18 cellular contexts compared by ENCODE assay signal in the genomic region with DNA sequence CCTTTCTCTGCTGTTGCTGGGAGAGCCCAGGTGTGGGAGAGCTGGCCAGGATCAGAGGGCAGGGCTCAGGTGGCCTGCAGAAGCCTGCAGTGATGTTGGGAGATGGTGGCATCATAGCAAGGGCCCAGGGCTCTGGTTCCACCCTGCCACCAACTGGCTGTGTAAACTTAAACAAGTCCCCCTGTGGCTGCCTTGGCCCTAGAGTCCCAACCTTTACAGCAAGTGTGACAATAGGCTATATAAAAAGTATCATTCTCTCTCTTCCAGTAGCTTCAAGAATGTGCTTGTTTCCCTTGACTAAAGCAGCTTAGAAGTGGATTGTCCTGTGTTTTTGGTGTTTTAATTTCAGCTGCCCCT.
DNase-seq lines count a peak whose midpoint lies in the region; ATAC-seq and TF ChIP-seq lines count a peak whose summit lies in the region.
"Had no signal": no experiment of that assay in that cellular context is flagged by ENCODE, and none has a peak within 500 bp of the region (broad histone marks: within the 10 kb centered on the region; RNA-seq: fewer than 3 reads in every experiment).

No MANE protein-coding gene starts in this region.

- H3K27ac Mint-ChIP-seq in activated T-cell treated with anti-CD3 and anti-CD28 coated beads, Interleukin-2, amount 50 U/mL, for 24 hours: peak overlapping the region; percentile 76
- H3K27ac Mint-ChIP-seq in activated T-helper 1 cell treated with anti-CD3 and anti-CD28 coated beads, Interleukin-12 subunit alpha, Interleukin-12 subunit beta, Interleukin-2, Interleukin-4 antibody, amounts not matched to agents 30 ng/mL and 10 ng/mL and 1 ng/mL, durations not matched to agents 14 hours and 24 hours and 36 hours: peak overlapping the region; percentile 18
- H3K27ac Mint-ChIP-seq: CD8-positive, alpha-beta T cell had no signal

- TF ChIP-seq CTCF in osteoblast (IDR thresholded peaks at IDR 0.05; ENCODE audit: extremely low read depth, low read depth, low read length): no peak
- no peak for TF ChIP-seq CTCF in upper lobe of left lung (IDR thresholded peaks at IDR 0.05)

- intact Hi-C loops in activated T-helper 1 cell treated with anti-CD3 and anti-CD28 coated beads, Interleukin-12 subunit alpha, Interleukin-12 subunit beta, Interleukin-2, Interleukin-4 antibody, amounts not matched to agents 30 ng/mL and 10 ng/mL and 1 ng/mL, durations not matched to agents 14 hours and 24 hours and 36 hours (cut with micrococcal nuclease): loop anchor here (1.0 to 5.0 kb wide), 5 partner anchors 48 to 945 kb away; partner anchors contain the start of genes E2F8, NAV2 and PRMT3

- peaks cover 78% of the 10 kb centered on the region for H3K27me3 Mint-ChIP-seq in activated T-cell treated with anti-CD3 and anti-CD28 coated beads, Interleukin-2, amount 50 U/mL, for 24 hours
- H3K27me3 Mint-ChIP-seq in activated T-helper 1 cell treated with anti-CD3 and anti-CD28 coated beads, Interleukin-12 subunit alpha, Interleukin-12 subunit beta, Interleukin-2, Interleukin-4 antibody, amounts not matched to agents 30 ng/mL and 10 ng/mL and 1 ng/mL, durations not matched to agents 14 hours and 24 hours and 36 hours (ENCODE audit: insufficient read depth): peaks cover 43% of the 10 kb centered on the region

- H3K36me3 Mint-ChIP-seq in activated T-cell treated with anti-CD3 and anti-CD28 coated beads, Interleukin-2, amount 50 U/mL, for 24 hours (ENCODE audit: low read depth): no peaks in the 10 kb centered on the region
- no peaks in the 10 kb centered on the region for H3K36me3 Mint-ChIP-seq in activated T-helper 1 cell treated with anti-CD3 and anti-CD28 coated beads, Interleukin-12 subunit alpha, Interleukin-12 subunit beta, Interleukin-2, Interleukin-4 antibody, amounts not matched to agents 30 ng/mL and 10 ng/mL and 1 ng/mL, durations not matched to agents 14 hours and 24 hours and 36 hours (ENCODE audit: low read depth)
- H3K36me3 Mint-ChIP-seq: CD8-positive, alpha-beta T cell had no signal

- H3K27me3 ChIP-seq in osteoblast (ENCODE audit: insufficient read depth, low read length) (no peaks in the 10 kb centered on the region), upper lobe of left lung (no peaks in the 10 kb centered on the region)
- H3K27me3 ChIP-seq: tibial artery had no signal

- H3K4me3 ChIP-seq in osteoblast (ENCODE audit: insufficient read depth, low read length): no peak overlapping the region
- H3K4me3 ChIP-seq in upper lobe of left lung: no peak overlapping the region
- H3K4me3 ChIP-seq: tibial artery had no signal

- peak overlapping the region; percentile 31 for H3K27ac ChIP-seq in osteoblast (ENCODE audit: low read depth, low read length)
- no peak overlapping the region for H3K27ac ChIP-seq in upper lobe of left lung
- H3K27ac ChIP-seq: neutrophil, tibial artery had no signal

- DNase-seq in activated T-cell treated with anti-CD3 and anti-CD28 coated beads, Interleukin-2, amount 50 U/mL, for 24 hours: no peak
- no peak for DNase-seq in activated T-cell treated with anti-CD3 and anti-CD28 coated beads, Interleukin-2, amount 50 U/mL, for 1 hour
- DNase-seq in activated T-helper 1 cell treated with anti-CD3 and anti-CD28 coated beads, Interleukin-12 subunit alpha, Interleukin-12 subunit beta, Interleukin-2, Interleukin-4 antibody, amounts not matched to agents 30 ng/mL and 10 ng/mL and 1 ng/mL, durations not matched to agents 14 hours and 24 hours and 36 hours (ENCODE audit: low spot score): no peak
- DNase-seq in osteoblast (ENCODE audit: insufficient read length, low spot score, missing footprints) (no peak), upper lobe of left lung (no peak), NCI-H1048 (lab: John Stamatoyannopoulos, UW) (no peak)
- DNase-seq in activated CD4-positive, CD25-positive, alpha-beta regulatory T cell treated with anti-CD3 and anti-CD28 coated beads, Interleukin-2, amount 50 U/mL, for 72 hours: no peak
- DNase-seq: activated CD4-positive, alpha-beta T cell treated with anti-CD3 and anti-CD28 coated beads, Interleukin-2, amount 50 U/mL, for 1 hour; amygdala; CD8-positive, alpha-beta T cell; cortex of kidney; NCI-H1092; NCI-H69; SHP77 had no signal

- H4K20me1 ChIP-seq in osteoblast (ENCODE audit: insufficient read depth, low read length): peaks cover 3% of the 10 kb centered on the region

- no peak for TF ChIP-seq POLR2A in upper lobe of left lung (IDR thresholded peaks at IDR 0.05)

- no peaks in the 10 kb centered on the region for H3K36me3 ChIP-seq in osteoblast (ENCODE audit: insufficient read depth, low read length)
- H3K36me3 ChIP-seq in upper lobe of left lung: no peaks in the 10 kb centered on the region
- H3K36me3 ChIP-seq: neutrophil, tibial artery had no signal

- no peaks in the 10 kb centered on the region for H3K79me2 ChIP-seq in osteoblast (ENCODE audit: insufficient read depth, low read length)

- peaks cover 37% of the 10 kb centered on the region for H3K4me1 ChIP-seq in osteoblast (ENCODE audit: insufficient read depth, low read length)
- H3K4me1 ChIP-seq in upper lobe of left lung: peaks cover 0 to 3% (median 2%) of the 10 kb centered on the region in 4 donors

- peaks cover 18% of the 10 kb centered on the region for H3K4me1 Mint-ChIP-seq in activated T-cell treated with anti-CD3 and anti-CD28 coated beads, Interleukin-2, amount 50 U/mL, for 24 hours (ENCODE audit: low read depth)
- H3K4me1 Mint-ChIP-seq in activated T-helper 1 cell treated with anti-CD3 and anti-CD28 coated beads, Interleukin-12 subunit alpha, Interleukin-12 subunit beta, Interleukin-2, Interleukin-4 antibody, amounts not matched to agents 30 ng/mL and 10 ng/mL and 1 ng/mL, durations not matched to agents 14 hours and 24 hours and 36 hours (ENCODE audit: low read depth): peaks cover 24% of the 10 kb centered on the region

- H2AFZ ChIP-seq in osteoblast (ENCODE audit: low read length): no peak overlapping the region

- H3K9me3 ChIP-seq in osteoblast (ENCODE audit: low read depth, low read length) (no peaks in the 10 kb centered on the region), upper lobe of left lung (no peaks in the 10 kb centered on the region)
- H3K9me3 ChIP-seq: neutrophil, tibial artery had no signal

- TF ChIP-seq EP300 in upper lobe of left lung (IDR thresholded peaks at IDR 0.05): no peak

- H3K9me3 Mint-ChIP-seq in activated T-cell treated with anti-CD3 and anti-CD28 coated beads, Interleukin-2, amount 50 U/mL, for 24 hours: no peaks in the 10 kb centered on the region
- no peaks in the 10 kb centered on the region for H3K9me3 Mint-ChIP-seq in activated T-helper 1 cell treated with anti-CD3 and anti-CD28 coated beads, Interleukin-12 subunit alpha, Interleukin-12 subunit beta, Interleukin-2, Interleukin-4 antibody, amounts not matched to agents 30 ng/mL and 10 ng/mL and 1 ng/mL, durations not matched to agents 14 hours and 24 hours and 36 hours
- H3K9me3 Mint-ChIP-seq: CD8-positive, alpha-beta T cell had no signal

- H3K4me3 Mint-ChIP-seq in activated T-cell treated with anti-CD3 and anti-CD28 coated beads, Interleukin-2, amount 50 U/mL, for 24 hours: no peak overlapping the region
- no peak overlapping the region for H3K4me3 Mint-ChIP-seq in activated T-helper 1 cell treated with anti-CD3 and anti-CD28 coated beads, Interleukin-12 subunit alpha, Interleukin-12 subunit beta, Interleukin-2, Interleukin-4 antibody, amounts not matched to agents 30 ng/mL and 10 ng/mL and 1 ng/mL, durations not matched to agents 14 hours and 24 hours and 36 hours
- H3K4me3 Mint-ChIP-seq: CD8-positive, alpha-beta T cell; IgD-negative memory B cell had no signal

- peak; percentile 38 for ATAC-seq in GM19395 (IDR thresholded peaks at IDR 0.05; ENCODE audit: unreplicated experiment)
- no peak for ATAC-seq in upper lobe of left lung (ENCODE audit: low FRiP score in 2 of 2)
- ATAC-seq: CD8-positive, alpha-beta T cell had no signal

- peak overlapping the region; percentile 7 for H3K4me2 ChIP-seq in osteoblast (ENCODE audit: insufficient read depth, low read length)
